ENCODE assay signal across 1 cellular context in the genomic region with DNA sequence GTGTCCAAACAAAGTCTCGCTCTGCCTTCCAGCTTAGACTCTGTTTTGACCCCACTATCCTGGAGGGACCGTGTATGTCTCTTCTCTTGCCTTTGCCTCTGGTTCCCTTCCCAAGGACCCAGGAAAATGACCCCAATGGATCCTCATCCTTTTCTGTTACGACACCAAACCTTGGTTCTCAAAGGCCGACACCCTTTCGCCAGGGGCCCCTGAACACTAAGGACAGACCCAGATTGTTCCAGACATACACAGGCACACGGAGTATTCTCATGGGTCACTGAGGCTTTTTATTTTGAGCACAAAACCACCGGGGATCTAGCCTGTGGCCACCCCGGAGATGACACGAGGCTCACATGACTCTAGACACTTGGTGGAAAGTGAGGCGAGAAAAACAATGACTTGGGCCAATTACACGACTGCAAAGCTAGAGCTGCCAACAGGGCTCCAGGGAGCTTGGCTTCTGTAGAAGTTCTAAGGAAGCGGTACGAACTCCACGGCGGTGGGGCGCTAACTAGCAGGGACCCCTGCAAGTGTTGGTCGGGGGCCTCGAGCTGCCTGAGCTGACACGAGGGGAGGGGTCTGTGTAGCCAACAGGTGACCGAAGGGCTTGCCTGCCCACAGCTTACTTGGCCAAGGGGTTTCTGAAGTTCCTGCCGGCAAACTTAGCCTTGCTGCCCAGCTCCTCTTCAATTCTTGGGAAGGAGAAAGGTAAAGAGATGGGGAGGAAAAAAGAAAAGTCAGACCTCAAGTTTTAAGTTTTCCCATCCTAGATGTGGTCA.
TF ChIP-seq lines count a peak whose summit lies in the region.

No MANE protein-coding gene starts in this region.

TF ChIP-seq in K562, 482 proteins besides CTCF, POLR2A, EP300 and RAD21:
- TF ChIP-seq, protein P1, sequence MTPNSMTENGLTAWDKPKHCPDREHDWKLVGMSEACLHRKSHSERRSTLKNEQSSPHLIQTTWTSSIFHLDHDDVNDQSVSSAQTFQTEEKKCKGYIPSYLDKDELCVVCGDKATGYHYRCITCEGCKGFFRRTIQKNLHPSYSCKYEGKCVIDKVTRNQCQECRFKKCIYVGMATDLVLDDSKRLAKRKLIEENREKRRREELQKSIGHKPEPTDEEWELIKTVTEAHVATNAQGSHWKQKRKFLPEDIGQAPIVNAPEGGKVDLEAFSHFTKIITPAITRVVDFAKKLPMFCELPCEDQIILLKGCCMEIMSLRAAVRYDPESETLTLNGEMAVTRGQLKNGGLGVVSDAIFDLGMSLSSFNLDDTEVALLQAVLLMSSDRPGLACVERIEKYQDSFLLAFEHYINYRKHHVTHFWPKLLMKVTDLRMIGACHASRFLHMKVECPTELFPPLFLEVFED (CRISPR knock-in tag; conservative IDR thresholded peaks at IDR 0.05) = 0 out of 2 replicates have a peak, but pooled peaks have one; percentile 39
- TF ChIP-seq RBFOX2 (IDR thresholded peaks at IDR 0.05; ENCODE audit: low read depth, low read length) = peak; percentile 59
- TF ChIP-seq, protein P2, sequence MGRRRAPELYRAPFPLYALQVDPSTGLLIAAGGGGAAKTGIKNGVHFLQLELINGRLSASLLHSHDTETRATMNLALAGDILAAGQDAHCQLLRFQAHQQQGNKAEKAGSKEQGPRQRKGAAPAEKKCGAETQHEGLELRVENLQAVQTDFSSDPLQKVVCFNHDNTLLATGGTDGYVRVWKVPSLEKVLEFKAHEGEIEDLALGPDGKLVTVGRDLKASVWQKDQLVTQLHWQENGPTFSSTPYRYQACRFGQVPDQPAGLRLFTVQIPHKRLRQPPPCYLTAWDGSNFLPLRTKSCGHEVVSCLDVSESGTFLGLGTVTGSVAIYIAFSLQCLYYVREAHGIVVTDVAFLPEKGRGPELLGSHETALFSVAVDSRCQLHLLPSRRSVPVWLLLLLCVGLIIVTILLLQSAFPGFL (CRISPR knock-in tag; IDR thresholded peaks at IDR 0.05) = 0 out of 2 replicates have a peak, but pooled peaks have one; percentile 54
- TF ChIP-seq CEBPG (CRISPR knock-in tag; IDR thresholded peaks at IDR 0.05) = no peak
- no peak for TF ChIP-seq CEBPG (tag; conservative IDR thresholded peaks at IDR 0.05 in 1 of 2, IDR thresholded peaks at IDR 0.05 in 1 of 2)
- no peak for TF ChIP-seq RB1 (IDR thresholded peaks at IDR 0.05; ENCODE audit: low read depth)
- peak; percentile 47; the same call in 1 of the 2 replicates for TF ChIP-seq POLR2AphosphoS5 (IDR thresholded peaks at IDR 0.05; ENCODE audit: control insufficient read depth, insufficient read depth, low read depth, low read length)
- TF ChIP-seq, protein P3, sequence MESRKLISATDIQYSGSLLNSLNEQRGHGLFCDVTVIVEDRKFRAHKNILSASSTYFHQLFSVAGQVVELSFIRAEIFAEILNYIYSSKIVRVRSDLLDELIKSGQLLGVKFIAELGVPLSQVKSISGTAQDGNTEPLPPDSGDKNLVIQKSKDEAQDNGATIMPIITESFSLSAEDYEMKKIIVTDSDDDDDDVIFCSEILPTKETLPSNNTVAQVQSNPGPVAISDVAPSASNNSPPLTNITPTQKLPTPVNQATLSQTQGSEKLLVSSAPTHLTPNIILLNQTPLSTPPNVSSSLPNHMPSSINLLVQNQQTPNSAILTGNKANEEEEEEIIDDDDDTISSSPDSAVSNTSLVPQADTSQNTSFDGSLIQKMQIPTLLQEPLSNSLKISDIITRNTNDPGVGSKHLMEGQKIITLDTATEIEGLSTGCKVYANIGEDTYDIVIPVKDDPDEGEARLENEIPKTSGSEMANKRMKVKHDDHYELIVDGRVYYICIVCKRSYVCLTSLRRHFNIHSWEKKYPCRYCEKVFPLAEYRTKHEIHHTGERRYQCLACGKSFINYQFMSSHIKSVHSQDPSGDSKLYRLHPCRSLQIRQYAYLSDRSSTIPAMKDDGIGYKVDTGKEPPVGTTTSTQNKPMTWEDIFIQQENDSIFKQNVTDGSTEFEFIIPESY (CRISPR knock-in tag; IDR thresholded peaks at IDR 0.05) = peak; percentile 44; the same call in 1 of the 2 replicates
- peak; percentile 60 for TF ChIP-seq POLR2G (IDR thresholded peaks at IDR 0.05; ENCODE audit: low read depth, low read length)
